28 cellular contexts compared by ENCODE assay signal in the genomic region with DNA sequence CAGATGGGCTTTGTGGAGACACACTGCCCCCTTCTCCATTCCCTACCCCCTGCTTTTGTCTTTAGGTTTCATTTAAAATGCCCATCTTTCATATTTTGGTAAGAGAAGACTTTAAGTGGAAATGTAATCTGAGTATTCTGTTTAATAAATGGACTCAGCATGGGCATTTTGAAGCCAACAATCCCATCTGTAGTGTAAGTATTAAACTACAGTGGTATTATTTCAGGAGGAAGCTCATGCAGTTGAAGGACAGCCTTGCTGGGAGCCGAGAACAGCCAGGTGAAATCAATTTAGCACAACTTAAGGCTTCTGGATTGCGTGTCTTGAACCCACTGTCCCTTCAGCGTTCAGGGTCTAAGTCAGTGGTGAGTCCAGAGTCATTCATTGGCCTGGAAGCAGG.
"Had no signal": no experiment of that assay in that cellular context is flagged by ENCODE, and none has a peak within 500 bp of the region (broad histone marks: within the 10 kb centered on the region; RNA-seq: fewer than 3 reads in every experiment).

No MANE protein-coding gene starts in this region.

- H3K27me3 ChIP-seq: left lung, neural progenitor cell, right atrium auricular region, right lobe of liver, tibial nerve, uterus had no signal

- H3K27ac ChIP-seq: left lung, lower lobe of right lung, neural progenitor cell, neutrophil, parathyroid adenoma, right atrium auricular region, right lobe of liver, tibial nerve, uterus had no signal

- H3K9ac ChIP-seq: neural progenitor cell, parathyroid adenoma had no signal

- H3K9me3 ChIP-seq: left lung, lower lobe of right lung, mucosa of descending colon, neutrophil, right atrium auricular region, right lobe of liver, tibial nerve, uterus had no signal

- H3K36me3 ChIP-seq: left lung, lower lobe of right lung, neural progenitor cell, neutrophil, right atrium auricular region, right lobe of liver, uterus had no signal

- H3K27ac Mint-ChIP-seq: naive thymus-derived CD8-positive, alpha-beta T cell; neural progenitor cell; stimulated activated memory B cell treated with anti-CD40 and anti-IgM and Interleukin-4, amounts not matched to agents 10 μg/mL and 1 μg/mL and 100 μg/mL, for 72 hours; stimulated activated naive CD8-positive, alpha-beta T cell treated with anti-CD3 and anti-CD28 coated beads, Interleukin-15, amount 100 ng/mL, for 72 hours; type B pancreatic cell had no signal

- H3K36me3 Mint-ChIP-seq: naive thymus-derived CD8-positive, alpha-beta T cell; stimulated activated memory B cell treated with anti-CD40 and anti-IgM and Interleukin-4, amounts not matched to agents 10 μg/mL and 1 μg/mL and 100 μg/mL, for 72 hours had no signal

- H3K4me3 Mint-ChIP-seq: naive thymus-derived CD8-positive, alpha-beta T cell; nephron progenitor cell; neural progenitor cell; stimulated activated memory B cell treated with anti-CD40 and anti-IgM and Interleukin-4, amounts not matched to agents 10 μg/mL and 1 μg/mL and 100 μg/mL, for 72 hours; stimulated activated naive CD8-positive, alpha-beta T cell treated with anti-CD3 and anti-CD28 coated beads, Interleukin-15, amount 100 ng/mL, for 72 hours; type B pancreatic cell had no signal

- H3K4me1 Mint-ChIP-seq: naive thymus-derived CD8-positive, alpha-beta T cell; stimulated activated memory B cell treated with anti-CD40 and anti-IgM and Interleukin-4, amounts not matched to agents 10 μg/mL and 1 μg/mL and 100 μg/mL, for 72 hours; stimulated activated naive CD8-positive, alpha-beta T cell treated with anti-CD3 and anti-CD28 coated beads, Interleukin-15, amount 100 ng/mL, for 72 hours had no signal

- H3K27me3 Mint-ChIP-seq: type B pancreatic cell had no signal

- H3K9me3 Mint-ChIP-seq: naive thymus-derived CD8-positive, alpha-beta T cell; nephron progenitor cell; neural progenitor cell; stimulated activated memory B cell treated with anti-CD40 and anti-IgM and Interleukin-4, amounts not matched to agents 10 μg/mL and 1 μg/mL and 100 μg/mL, for 72 hours; stimulated activated naive CD8-positive, alpha-beta T cell treated with anti-CD3 and anti-CD28 coated beads, Interleukin-15, amount 100 ng/mL, for 72 hours; type B pancreatic cell had no signal

- DNase-seq: hippocampal formation; kidney glomerular epithelial cell; left colon; left lung; lower lobe of right lung; mesendoderm; midbrain; mucosa of descending colon; naive thymus-derived CD8-positive, alpha-beta T cell; nephron progenitor cell; occipital lobe; right lobe of liver; stimulated activated CD4-positive, alpha-beta T cell treated with anti-CD3 and anti-CD28 coated beads, Interleukin-1b, Interleukin-23, amount 100 ng/mL, for 48 hours; stimulated activated CD4-positive, alpha-beta T cell treated with anti-CD3 and anti-CD28 coated beads, Interleukin-2, amount 100 ng/mL, for 48 hours; stimulated activated CD4-positive, alpha-beta T cell treated with anti-CD3 and anti-CD28 coated beads, Interleukin-4, amount 100 ng/mL, for 4 hours; stimulated activated CD8-positive, alpha-beta memory T cell treated with anti-CD3 and anti-CD28 coated beads, Interleukin-4, amount 100 ng/mL, for 48 hours; stimulated activated naive CD4-positive, alpha-beta T cell treated with Interleukin-2 at 50 U/mL for 16 hours; stimulated activated naive CD8-positive, alpha-beta T cell treated with anti-CD3 and anti-CD28 coated beads, Interleukin-15, amount 100 ng/mL, for 72 hours; substantia nigra; uterus had no signal

- H3K4me1 ChIP-seq: left lung, lower lobe of right lung, neural progenitor cell, parathyroid adenoma, right lobe of liver had no signal

- H3K4me3 ChIP-seq: left lung, lower lobe of right lung, mucosa of descending colon, neural progenitor cell, right atrium auricular region, right lobe of liver, smooth muscle cell, tibial nerve, uterus had no signal
